In genomic region chr22:24429411-24430365, GRCh38 we compare ENCODE assay signal across 8 cellular contexts. TPM values are rescaled to one million over a fixed set of nuclear protein-coding genes. Genes with fewer than 3 reads are reported as not detected.
DNase-seq lines count a peak whose midpoint lies in the region; ATAC-seq, FAIRE-seq and TF ChIP-seq lines count a peak whose summit lies in the region.

No MANE protein-coding gene starts in this region.

- no peaks in the 10 kb centered on the region for H3K9me3 ChIP-seq in heart right ventricle
- no peaks in the 10 kb centered on the region for H3K9me3 ChIP-seq in H1 (ENCODE audit: insufficient read depth in 2 of 2, low read depth in 1 of 2, low read length in 1 of 2)

- H2BK15ac ChIP-seq in H1 (ENCODE audit: low read length) = peak overlapping the region; percentile 92

- no peak overlapping the region for H3K14ac ChIP-seq in H1 (ENCODE audit: insufficient read length)

- TF ChIP-seq RAD21 in H1 (IDR thresholded peaks at IDR 0.05 in 1 of 2, conservative IDR thresholded peaks at IDR 0.05 in 1 of 2; ENCODE audit: low read depth in 2 of 2, low read length in 2 of 2) = no peak

- H3K23me2 ChIP-seq in H1 (ENCODE audit: low read depth, low read length) = no peaks in the 10 kb centered on the region

- peak overlapping the region; percentile 51 for H3K4ac ChIP-seq in H1 (replicated peaks; ENCODE audit: insufficient read length, low read depth, low read length)

- no peaks in the 10 kb centered on the region for H3K79me2 ChIP-seq in H1 (ENCODE audit: control insufficient read depth in 1 of 2, insufficient read depth in 2 of 2, low read length in 2 of 2)

- H3K27me3 ChIP-seq in heart right ventricle (peaks cover 0 to 3% (median 0%) of the 10 kb centered on the region in 7 donors), H1 (replicated peaks in 1 of 4; ENCODE audit: control insufficient read depth in 3 of 4, extremely low read depth in 1 of 4, insufficient read depth in 3 of 4, low read length in 3 of 4) (peaks cover 3 to 15% (median 10%) of the 10 kb centered on the region in 4 experiments)

- peak overlapping the region; percentile 97; the same call in 1 of the 2 replicates for H2AK5ac ChIP-seq in H1 (ENCODE audit: low read depth, low read length)

- FAIRE-seq in H1 (lab: Jason Lieb, UNC) (no peak), H54 (lab: Jason Lieb, UNC) (no peak)

- intact Hi-C loops in heart right ventricle (cut with DNase I) (loop anchor here in 7 of 10 donors (5.0 to 10.0 kb wide), 6 partner anchors 38 to 105 kb away; no protein-coding TSS in a partner anchor), Right ventricle myocardium inferior (cut with DNase I) (loop anchor here (5.0 kb wide), 1 partner anchor 38 kb away; no protein-coding TSS in a partner anchor)

- TF ChIP-seq POLR2A in H1 (IDR thresholded peaks at IDR 0.05; ENCODE audit: control extremely low read depth in 1 of 2, low read depth in 2 of 2, low read length in 2 of 2) (no peak), H54 (IDR thresholded peaks at IDR 0.05; ENCODE audit: low read depth, low read length) (no peak)

- ATAC-seq in heart right ventricle (peak in 6 of 8 donors; percentile 16 to 53 (median 33)), Right ventricle myocardium inferior (no peak), GM18909 (IDR thresholded peaks at IDR 0.05; ENCODE audit: poor library complexity, unreplicated experiment) (no peak)

- H2BK20ac ChIP-seq in H1 (ENCODE audit: low read length) = no peak overlapping the region

- H3K4me2 ChIP-seq in H1 (ENCODE audit: insufficient read depth in 1 of 2, low read depth in 2 of 2, low read length in 2 of 2) = no peak overlapping the region

- no peak overlapping the region for H4K5ac ChIP-seq in H1 (ENCODE audit: insufficient read length, low read depth, low read length)

- H4K91ac ChIP-seq in H1 (replicated peaks; ENCODE audit: insufficient read length, low read length) = peak overlapping the region; percentile 31

- no peak overlapping the region; the same call in none of the 2 replicates for H3K18ac ChIP-seq in H1 (ENCODE audit: extremely low read depth, low read length)

- H3K9ac ChIP-seq in H1 (replicated peaks in 1 of 4; ENCODE audit: extremely low read depth in 1 of 4, low read depth in 3 of 4, low read length in 3 of 4) = no peak overlapping the region

- DNase-seq in heart right ventricle (peak; percentile 65 to 69), Right ventricle myocardium inferior (ENCODE audit: missing footprints) (no peak), H1 (ENCODE audit: low read depth in 1 of 2, low spot score in 2 of 2) (no peak), H54 (ENCODE audit: insufficient read length, low spot score) (no peak), hepatic stellate cell (ENCODE audit: low spot score) (no peak)
- peak; percentile 55 for DNase-seq in activated CD4-positive, CD25-positive, alpha-beta regulatory T cell treated with anti-CD3 and anti-CD28 coated beads, Interleukin-2, amount 50 U/mL, for 72 hours
- DNase-seq in stimulated activated CD4-positive, alpha-beta T cell treated with anti-CD3 and anti-CD28 coated beads, Interleukin-2, amount 100 ng/mL, for 24 hours = peak; percentile 73 to 86

- peak overlapping the region; percentile 60; the same call in 1 of the 2 replicates for H2BK12ac ChIP-seq in H1 (ENCODE audit: low read depth, low read length)

- no peaks in the 10 kb centered on the region for H4K20me1 ChIP-seq in H1 (replicated peaks in 1 of 2; ENCODE audit: control insufficient read depth in 1 of 2, insufficient read depth in 2 of 2, low read length in 2 of 2)

- no peak overlapping the region for H2BK120ac ChIP-seq in H1 (replicated peaks; ENCODE audit: low read depth, low read length)

- no peak overlapping the region for H3K23ac ChIP-seq in H1 (ENCODE audit: insufficient read length)

- no peak overlapping the region for H2AFZ ChIP-seq in H1 (ENCODE audit: low read length)

- TF ChIP-seq CTCF in heart right ventricle (IDR thresholded peaks at IDR 0.05) (no peak), H1 (IDR thresholded peaks at IDR 0.05; ENCODE audit: control extremely low read depth in 1 of 3, insufficient read depth in 1 of 3, low read depth in 1 of 3, low read length in 3 of 3) (no peak)

- H3K27ac ChIP-seq in heart right ventricle (peak overlapping the region in 7 of 10 donors; percentile 9 to 91 (median 69)), H1 (ENCODE audit: low read depth, low read length) (0 out of 2 replicates have a peak overlapping the region, but pooled peaks have one; percentile 23)

- no peak overlapping the region for H3K56ac ChIP-seq in H1 (replicated peaks; ENCODE audit: insufficient read length, low read depth, low read length)

- H3K4me3 ChIP-seq in heart right ventricle = peak overlapping the region in 1 of 10 donors; percentile 52
- H3K4me3 ChIP-seq in H1 (ENCODE audit: extremely low read depth in 1 of 4, insufficient read depth in 2 of 4, low read depth in 3 of 4, low read length in 4 of 4) = no peak overlapping the region

- H2BK5ac ChIP-seq in H1 (ENCODE audit: low read depth, low read length) = no peak overlapping the region; the same call in 1 of the 2 replicates

- peaks cover 31 to 97% (median 65%) of the 10 kb centered on the region in 9 donors for H3K4me1 ChIP-seq in heart right ventricle
- H3K4me1 ChIP-seq in H1 (replicated peaks in 1 of 4; ENCODE audit: control insufficient read depth in 3 of 4, insufficient read depth in 4 of 4, low read length in 3 of 4) = peaks cover 4 to 9% (median 8%) of the 10 kb centered on the region in 4 experiments; a peak in 6 of 7 replicates

- no peaks in the 10 kb centered on the region for H3K79me1 ChIP-seq in H1 (ENCODE audit: low read depth, low read length)

- H3K36me3 ChIP-seq in heart right ventricle (peaks cover 0 to 5% (median 0%) of the 10 kb centered on the region in 9 donors), H1 (ENCODE audit: control insufficient read depth in 2 of 4, insufficient read depth in 4 of 4, low read length in 3 of 4) (no peaks in the 10 kb centered on the region)

- TF ChIP-seq EP300 in H1 (IDR thresholded peaks at IDR 0.05; ENCODE audit: borderline replicate concordance in 1 of 2, low read depth in 2 of 2, low read length in 2 of 2) = no peak

- POLR2A ChIA-PET in H1 (lab: Charles Lee; ENCODE audit: partially characterized antibody) = no interaction called here

- WGBS in heart right ventricle, 2 donors = 56 to 78% methylated on average over 22 of the region's 22 CpGs
- 87% methylated on average over 19 of the region's 22 CpGs; no CpG with 5 or more reads in 1 of the 2 experiments for WGBS in H1 (ENCODE audit: extremely low coverage in 1 of 2, insufficient coverage in 1 of 2, insufficient read length in 1 of 2, insufficient replicate concordance in 2 of 2, low coverage in 1 of 2, low lambda C conversion rate in 2 of 2, missing lambda C conversion rate in 1 of 2), 2 experiments

- no peak overlapping the region; the same call in 1 of the 2 replicates for H4K8ac ChIP-seq in H1 (ENCODE audit: extremely low read depth, insufficient read depth, low read length)

- CTCF ChIA-PET in H1 (lab: Charles Lee; ENCODE audit: partially characterized antibody) = interaction anchor here (0.6 to 10.8 kb wide), 6 partner anchors 8 to 195 kb away, joined by 3 to 114 read pairs (median 4); no protein-coding TSS in a partner anchor

TF ChIP-seq in H1, 55 proteins besides CTCF, POLR2A, EP300 and RAD21 (continues in another document):
- TF ChIP-seq TAF7 (optimal IDR thresholded peaks at IDR 0.05; ENCODE audit: borderline replicate concordance, low read depth, low read length) (no peak), PHF8 (conservative IDR thresholded peaks at IDR 0.05; ENCODE audit: low read depth, low read length) (no peak), ATF2 (IDR thresholded peaks at IDR 0.05; ENCODE audit: low read length) (no peak), SIRT6 (IDR thresholded peaks at IDR 0.05; ENCODE audit: low read length) (no peak), FOSL1 (IDR thresholded peaks at IDR 0.05; ENCODE audit: insufficient read depth, low read depth, low read length) (no peak), KDM1A (IDR thresholded peaks at IDR 0.05; ENCODE audit: borderline replicate concordance, low read length) (peak; percentile 93), GTF2F1 (IDR thresholded peaks at IDR 0.05; ENCODE audit: borderline replicate concordance, low read depth, low read length) (no peak), MAX (IDR thresholded peaks at IDR 0.05) (no peak), NRF1 (IDR thresholded peaks at IDR 0.05; ENCODE audit: low read depth, low read length) (no peak), CREB1 (IDR thresholded peaks at IDR 0.05) (peak; percentile 42; the same call in 1 of the 2 replicates), POLR2AphosphoS5 (IDR thresholded peaks at IDR 0.05; ENCODE audit: low read depth, low read length) (no peak), BACH1 (IDR thresholded peaks at IDR 0.05; ENCODE audit: low read length) (no peak), BRCA1 (IDR thresholded peaks at IDR 0.05; ENCODE audit: low read depth, low read length) (no peak), RFX5 (IDR thresholded peaks at IDR 0.05; ENCODE audit: borderline replicate concordance, low read depth, low read length) (peak; percentile 86)

RNA-seq across cellular contexts. Expression of gene ADORA2A, which starts 2.3 kb away (rescaled TPM):
- total RNA-seq in heart right ventricle = 1 to 10 TPM; 1.5 to 9.7 (median 3.8) TPM
- polyA plus RNA-seq in heart right ventricle = 1 to 10 TPM; 4.9 to 6.1 TPM
- total RNA-seq in Right ventricle myocardium inferior = 4.3 TPM
- total RNA-seq in H1 (2021; fragmentation: NEBNext Ultra II Directional; extraction: Animal tissue kit (Norgen Biotek cat#: 25700)) = 7.1 and 7.2 TPM in 2 replicates
- polyA plus RNA-seq in H1 (2011; rRNA removed) = 20.3 and 22.1 TPM in 2 replicates
- 12.9 TPM for polyA plus RNA-seq in H1 (2011; cell fraction: cytosol; rRNA removed)
- polyA plus RNA-seq in H1 (2011; cell fraction: nucleus; rRNA removed) = 23.1 TPM
- 6.9 to 12.0 TPM (median 8.8 TPM) in 4 replicates for polyA plus RNA-seq in H1 (2012, experiment 1 of 2)
- 6.4 TPM for polyA plus RNA-seq in H1 (2012, experiment 2 of 2)
- polyA plus RNA-seq in H1 (2013, experiment 1 of 2) = 5.4 TPM
- polyA plus RNA-seq in H1 (2013, experiment 2 of 2) = 5.4 TPM
- polyA minus RNA-seq in H1 (2011; rRNA and poly(A)+ RNA removed) = 14.0 and 14.6 TPM in 2 replicates
- polyA minus RNA-seq in H1 (2011; cell fraction: cytosol; rRNA and poly(A)+ RNA removed) = 10.5 TPM
- 11.1 TPM for polyA minus RNA-seq in H1 (2011; cell fraction: nucleus; rRNA and poly(A)+ RNA removed)

Comparison
In these comparisons a context has a peak if more than half of its experiments do, and no peak if none do; other contexts are left out.
1. ATAC-seq: peak in heart right ventricle (6 of 8); none in Right ventricle myocardium inferior (single experiment) and GM18909 (single experiment).
2. DNase-seq: peak in heart right ventricle (2 of 2), activated CD4-positive, CD25-positive, alpha-beta regulatory T cell treated with anti-CD3 and anti-CD28 coated beads, Interleukin-2, amount 50 U/mL, for 72 hours (single experiment) and stimulated activated CD4-positive, alpha-beta T cell treated with anti-CD3 and anti-CD28 coated beads, Interleukin-2, amount 100 ng/mL, for 24 hours (2 of 2); none in Right ventricle myocardium inferior (single experiment), H1 (0 of 2), H54 (single experiment) and hepatic stellate cell (single experiment).